ENCODE assay signal across 9 cellular contexts in the genomic region with DNA sequence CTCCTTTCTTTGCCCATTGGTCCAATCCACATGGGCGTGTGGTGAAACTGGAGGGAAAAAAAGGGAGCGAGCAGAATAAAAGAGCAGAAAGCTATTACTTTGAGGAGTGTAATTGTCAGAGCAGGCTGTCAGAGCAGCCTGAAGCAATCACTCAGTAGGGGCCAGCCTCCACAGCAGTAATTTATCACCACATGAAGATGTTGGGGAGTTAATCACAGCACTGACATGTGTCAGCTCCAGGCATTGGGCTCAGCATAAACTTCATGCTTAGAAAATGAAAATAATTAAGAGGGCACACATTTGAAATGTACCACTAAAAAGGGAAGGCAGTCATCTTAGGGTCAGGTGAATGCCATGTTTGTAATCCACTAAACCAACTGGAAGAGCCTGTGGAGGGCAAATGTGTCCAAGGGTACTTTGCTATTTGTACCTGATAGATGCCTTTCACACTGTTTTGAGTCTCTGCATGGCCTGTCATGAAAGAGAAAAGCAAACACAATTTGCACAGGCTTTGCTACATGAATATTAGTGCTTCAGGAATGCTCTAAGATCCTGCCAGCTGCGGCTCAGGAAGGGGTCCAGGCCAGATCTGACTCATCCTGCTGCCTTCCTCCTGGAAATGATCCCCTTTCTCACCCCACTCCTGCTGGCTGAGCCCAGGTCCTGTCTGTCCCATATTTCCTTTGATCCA. TPM values are rescaled to one million over a fixed set of nuclear protein-coding genes. Genes with fewer than 3 reads are reported as not detected.
DNase-seq lines count a peak whose midpoint lies in the region; ATAC-seq and TF ChIP-seq lines count a peak whose summit lies in the region.
"Had no signal": no experiment of that assay in that cellular context is flagged by ENCODE, and none has a peak within 500 bp of the region (broad histone marks: within the 10 kb centered on the region; RNA-seq: fewer than 3 reads in every experiment).

No MANE protein-coding gene starts in this region.

- H3K27me3 ChIP-seq in IMR-90 (ENCODE audit: control insufficient read depth, insufficient read depth, low read length) (no peaks in the 10 kb centered on the region), mesendoderm (ENCODE audit: insufficient read depth, low read length, poor library complexity) (peaks cover 4% of the 10 kb centered on the region)

- H2BK120ac ChIP-seq in IMR-90 (ENCODE audit: low read depth, low read length): 0 out of 2 replicates have a peak overlapping the region, but pooled peaks have one; percentile 1
- no peak overlapping the region for H2BK120ac ChIP-seq in mesendoderm (ENCODE audit: low read depth, low read length)

- H3K4me1 ChIP-seq in IMR-90 (ENCODE audit: control insufficient read depth, insufficient read depth, low read length) (peaks cover 9% of the 10 kb centered on the region), mesendoderm (ENCODE audit: control insufficient read depth, low read depth, low read length) (peaks cover 5% of the 10 kb centered on the region)

- H3K18ac ChIP-seq in IMR-90 (ENCODE audit: low read depth, low read length) (no peak overlapping the region), mesendoderm (ENCODE audit: low read length) (no peak overlapping the region)

- H3K36me3 ChIP-seq in IMR-90 (ENCODE audit: control insufficient read depth, insufficient read depth, low read length) (no peaks in the 10 kb centered on the region), mesendoderm (ENCODE audit: control insufficient read depth, insufficient read depth, low read length) (no peaks in the 10 kb centered on the region)

- dilution Hi-C loops in IMR-90 (cut with HindIII; ENCODE audit: low sequenced_read_pairs, unreplicated experiment): no loop called here

- H3K27ac ChIP-seq in IMR-90 (ENCODE audit: insufficient read depth, low read length): peak overlapping the region; percentile 19
- H3K27ac ChIP-seq in mesendoderm (ENCODE audit: low read depth, low read length): no peak overlapping the region

- no peaks in the 10 kb centered on the region for H4K20me1 ChIP-seq in IMR-90 (ENCODE audit: insufficient read depth, low read length)

- H3K9me3 ChIP-seq in IMR-90 (ENCODE audit: control insufficient read depth, insufficient read depth, low read length): no peaks in the 10 kb centered on the region

- no peaks in the 10 kb centered on the region for H3K79me2 ChIP-seq in mesendoderm (ENCODE audit: control insufficient read depth, insufficient read depth, low read length)

- H2BK15ac ChIP-seq in IMR-90 (ENCODE audit: low read depth, low read length) (0 out of 3 replicates have a peak overlapping the region, but pooled peaks have one; percentile 42), mesendoderm (replicated peaks; ENCODE audit: low read depth) (no peak overlapping the region)

- peak overlapping the region; percentile 52 for H3K4ac ChIP-seq in IMR-90 (ENCODE audit: low read depth, low read length)
- H3K4ac ChIP-seq in mesendoderm (ENCODE audit: low read depth, low read length): no peak overlapping the region

- H3K79me1 ChIP-seq in IMR-90 (ENCODE audit: low read depth in 1 of 2, low read length in 2 of 2) (peaks cover 8 to 32% of the 10 kb centered on the region in 2 experiments), mesendoderm (ENCODE audit: low read length) (no peaks in the 10 kb centered on the region)

- H3K4me3 ChIP-seq in IMR-90 (ENCODE audit: insufficient read depth, low read depth, low read length): no peak overlapping the region
- H3K4me3 ChIP-seq in astrocyte of the spinal cord (ENCODE audit: low read depth, low read length): no peak overlapping the region
- H3K4me3 ChIP-seq in mesendoderm (ENCODE audit: low read length): no peak overlapping the region

- peaks cover 17% of the 10 kb centered on the region for H3K9me1 ChIP-seq in IMR-90 (ENCODE audit: insufficient read depth, low read length)

- in situ Hi-C loops in ACHN (cut with HindIII; ENCODE audit: low pct_ligation_motif_present, low pct_unique_long_range_greater_than_20kb, low sequenced_read_pairs) (no loop called here), IMR-90 (cut with MboI; ENCODE audit: low sequenced_read_pairs) (loop anchor here (10.0 kb wide), 1 partner anchor 452 kb away; no protein-coding TSS in a partner anchor), astrocyte of the spinal cord (cut with HindIII; ENCODE audit: low sequenced_read_pairs) (no loop called here)

- H2AK5ac ChIP-seq in IMR-90 (ENCODE audit: low read depth, low read length) (peak overlapping the region; percentile 17; the same call in 1 of the 2 replicates), mesendoderm (ENCODE audit: low read length) (no peak overlapping the region)

- no CpG with 5 or more reads among the region's 3 CpGs for WGBS in IMR-90 (ENCODE audit: extremely low coverage in 2 of 2, insufficient read length in 1 of 2), 2 experiments
- WGBS in mesendoderm (ENCODE audit: extremely low coverage, insufficient coverage, low lambda C conversion rate): no CpG with 5 or more reads among the region's 3 CpGs

- no peak overlapping the region for H3K23ac ChIP-seq in IMR-90 (ENCODE audit: low read depth, low read length)
- H3K23ac ChIP-seq in mesendoderm (ENCODE audit: low read length): no peak overlapping the region

- no peak overlapping the region for H2AFZ ChIP-seq in IMR-90 (replicated peaks; ENCODE audit: low read length, poor library complexity)

- no TSS peak for BruUV-seq in IMR-90 (replicated peaks; lab: Mats Ljungman, UMichigan)

- H2AK9ac ChIP-seq in IMR-90 (replicated peaks; ENCODE audit: low read depth, low read length, poor library complexity): peak overlapping the region; percentile 21

- H4K91ac ChIP-seq in IMR-90 (ENCODE audit: insufficient read depth, low read depth, low read length): no peak overlapping the region

- intact Hi-C loops in IMR-90 (cut with micrococcal nuclease): loop anchor here (5.0 kb wide), 4 partner anchors 104 to 274 kb away; no protein-coding TSS in a partner anchor

- H3K56ac ChIP-seq in IMR-90 (ENCODE audit: extremely low read depth, insufficient read depth, low read length) (peak overlapping the region; percentile 57; the same call in 1 of the 2 replicates), mesendoderm (ENCODE audit: low read length) (no peak overlapping the region)

- CTCF ChIA-PET in IMR-90 (lab: Yijun Ruan, JAX): interaction anchor here (0.7 kb wide), 1 partner anchor 76 kb away, joined by 6 read pairs; no protein-coding TSS in a partner anchor

- H4K8ac ChIP-seq in IMR-90 (ENCODE audit: low read depth in 2 of 2, low read length in 2 of 2): peak overlapping the region in 1 of 2 experiments; percentile 25; a peak in 1 of 4 replicates
- no peak overlapping the region for H4K8ac ChIP-seq in mesendoderm (ENCODE audit: low read depth, low read length)

- no peak for TF ChIP-seq POLR2A in IMR-90 (IDR thresholded peaks at IDR 0.05; ENCODE audit: low read depth, low read length)

- POLR2A ChIA-PET in IMR-90 (lab: Charles Lee; ENCODE audit: unreplicated experiment): no interaction called here

- TF ChIP-seq RAD21 in IMR-90 (IDR thresholded peaks at IDR 0.05; ENCODE audit: low read length): peak; percentile 22

- peak overlapping the region; percentile 75 for H2BK20ac ChIP-seq in IMR-90 (ENCODE audit: low read depth, low read length)

- H2BK5ac ChIP-seq in IMR-90 (ENCODE audit: low read depth, low read length, poor library complexity, severe bottlenecking) (peak overlapping the region; percentile 79), mesendoderm (ENCODE audit: low read length) (no peak overlapping the region)

- no peak for TF ChIP-seq CTCF in IMR-90 (conservative IDR thresholded peaks at IDR 0.05; ENCODE audit: low read depth, low read length)
- no peak for TF ChIP-seq CTCF in astrocyte of the spinal cord (IDR thresholded peaks at IDR 0.05; ENCODE audit: low read depth, low read length)
- TF ChIP-seq CTCF in GM10266 (IDR thresholded peaks at IDR 0.05; ENCODE audit: control insufficient read depth, insufficient read depth, low read depth, missing control alignments): no peak

- H4K5ac ChIP-seq in IMR-90 (ENCODE audit: low read depth, low read length) (no peak overlapping the region), mesendoderm (ENCODE audit: low read length) (no peak overlapping the region)

- H3K4me2 ChIP-seq in IMR-90 (ENCODE audit: low read depth, low read length): peak overlapping the region; percentile 29
- H3K4me2 ChIP-seq in mesendoderm (ENCODE audit: low read length): no peak overlapping the region

- H3K9ac ChIP-seq in IMR-90 (ENCODE audit: low read depth, low read length) (no peak overlapping the region), mesendoderm (ENCODE audit: low read length) (no peak overlapping the region)

- peak; percentile 57 for DNase-seq in ACHN
- DNase-seq in IMR-90: peak; percentile 87
- peak; percentile 88 for DNase-seq in astrocyte of the spinal cord (ENCODE audit: low read depth, low spot score)
- DNase-seq in mesendoderm: peak; percentile 48
- no peak for DNase-seq in HuH-7.5 (ENCODE audit: low spot score)
- DNase-seq in GM10266 (ENCODE audit: extremely low spot score): no peak
- no peak for DNase-seq in activated CD8-positive, alpha-beta memory T cell treated with anti-CD3 and anti-CD28 coated beads, Interleukin-2, amount 50 U/mL, for 48 hours
- DNase-seq: NCI-H526 had no signal

- peak; percentile 6; the same call in 1 of the 2 replicates for ATAC-seq in IMR-90 (ENCODE audit: low read depth)
- no peak for ATAC-seq in GM21737 (IDR thresholded peaks at IDR 0.05; ENCODE audit: unreplicated experiment)

- peak overlapping the region; percentile 10 for H3K14ac ChIP-seq in IMR-90 (replicated peaks; ENCODE audit: low read depth, low read length)

TF ChIP-seq in IMR-90, 13 proteins besides CTCF, POLR2A, EP300 and RAD21 (continues in another document):
- TF ChIP-seq, protein P1, sequence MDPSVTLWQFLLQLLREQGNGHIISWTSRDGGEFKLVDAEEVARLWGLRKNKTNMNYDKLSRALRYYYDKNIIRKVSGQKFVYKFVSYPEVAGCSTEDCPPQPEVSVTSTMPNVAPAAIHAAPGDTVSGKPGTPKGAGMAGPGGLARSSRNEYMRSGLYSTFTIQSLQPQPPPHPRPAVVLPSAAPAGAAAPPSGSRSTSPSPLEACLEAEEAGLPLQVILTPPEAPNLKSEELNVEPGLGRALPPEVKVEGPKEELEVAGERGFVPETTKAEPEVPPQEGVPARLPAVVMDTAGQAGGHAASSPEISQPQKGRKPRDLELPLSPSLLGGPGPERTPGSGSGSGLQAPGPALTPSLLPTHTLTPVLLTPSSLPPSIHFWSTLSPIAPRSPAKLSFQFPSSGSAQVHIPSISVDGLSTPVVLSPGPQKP (IDR thresholded peaks at IDR 0.05; ENCODE audit: borderline replicate concordance, low read depth, low read length): no peak
- TF ChIP-seq SMC3 (IDR thresholded peaks at IDR 0.05; ENCODE audit: low read depth, low read length) (peak; percentile 23; the same call in 1 of the 2 replicates), BHLHE40 (IDR thresholded peaks at IDR 0.05; ENCODE audit: low read depth, low read length) (0 out of 2 replicates have a peak, but pooled peaks have one; percentile 15), CHD1 (IDR thresholded peaks at IDR 0.05; ENCODE audit: low read depth, low read length) (no peak)

RNA-seq across cellular contexts. Expression of gene PTGER4, which starts 2.9 kb away (rescaled TPM):
- 7.9 and 10.6 TPM in 2 replicates for total RNA-seq in IMR-90 (2012; rRNA removed)
- 10.1 and 15.4 TPM in 2 replicates for polyA plus RNA-seq in IMR-90 (2012; rRNA removed)
- 9.9 and 20.9 TPM in 2 replicates for polyA plus RNA-seq in IMR-90 (2012; cell fraction: cytosol; rRNA removed)
- polyA plus RNA-seq in IMR-90 (2012; cell fraction: nucleus; rRNA removed; ENCODE audit: low replicate concordance): 11.4 and 25.1 TPM in 2 replicates
- polyA plus RNA-seq in mesendoderm (2013, experiment 1 of 2): 3.7 TPM
- polyA plus RNA-seq in mesendoderm (2013, experiment 2 of 2): 3.9 TPM

Comparison
In these comparisons a context has a peak if more than half of its experiments do, and no peak if none do; other contexts are left out.
1. DNase-seq: peak in ACHN (single experiment), IMR-90 (single experiment), astrocyte of the spinal cord (single experiment) and mesendoderm (single experiment); none in HuH-7.5 (single experiment), GM10266 (single experiment) and activated CD8-positive, alpha-beta memory T cell treated with anti-CD3 and anti-CD28 coated beads, Interleukin-2, amount 50 U/mL, for 48 hours (single experiment).